ENCODE assay signal across 16 cellular contexts in genomic region chr1:21277178-21277577, GRCh38. TPM values are rescaled to one million over a fixed set of nuclear protein-coding genes. Genes with fewer than 3 reads are reported as not detected.
DNase-seq lines count a peak whose midpoint lies in the region; ATAC-seq, FAIRE-seq and TF ChIP-seq lines count a peak whose summit lies in the region.
"Had no signal": no experiment of that assay in that cellular context is flagged by ENCODE, and none has a peak within 500 bp of the region (broad histone marks: within the 10 kb centered on the region; RNA-seq: fewer than 3 reads in every experiment).

No MANE protein-coding gene starts in this region.

- H3K36me3 Mint-ChIP-seq in activated CD4-positive, alpha-beta memory T cell treated with anti-CD3 and anti-CD28 coated beads, Interleukin-2, amount 10 ng/mL, durations not matched to agents 7 days and 5 days (ENCODE audit: low read depth): peaks cover 54% of the 10 kb centered on the region

- H3K4me2 ChIP-seq in A549: peak overlapping the region; percentile 55; the same call in 1 of the 3 replicates
- no peak overlapping the region for H3K4me2 ChIP-seq in GM23248 (ENCODE audit: unreplicated experiment)

- in situ Hi-C loops in GM23248 (cut with MboI): no loop called here

- intact Hi-C loops in Right ventricle myocardium superior (cut with DNase I): no loop called here
- intact Hi-C loops in pancreas (cut with DNase I): loop anchor here in 1 of 3 donors (10.0 kb wide), 1 partner anchor 48 kb away; no protein-coding TSS in a partner anchor

- no peaks in the 10 kb centered on the region for H3K27me3 Mint-ChIP-seq in activated CD4-positive, alpha-beta memory T cell treated with anti-CD3 and anti-CD28 coated beads, Interleukin-2, amount 10 ng/mL, durations not matched to agents 7 days and 5 days

- H4K20me1 ChIP-seq in GM23248 (ENCODE audit: insufficient read depth): no peaks in the 10 kb centered on the region

- no peaks in the 10 kb centered on the region for H3K9me3 ChIP-seq in A549
- no peaks in the 10 kb centered on the region for H3K9me3 ChIP-seq in pancreas
- no peaks in the 10 kb centered on the region for H3K9me3 ChIP-seq in GM23248 (ENCODE audit: low read depth)
- H3K9me3 ChIP-seq: spleen had no signal

- TF ChIP-seq RAD21 in A549 (conservative IDR thresholded peaks at IDR 0.05 in 1 of 2, IDR thresholded peaks at IDR 0.05 in 1 of 2): no peak

- H3K9ac ChIP-seq in GM23248: no peak overlapping the region

- H3K9me2 ChIP-seq in GM23248 (ENCODE audit: insufficient read depth): no peaks in the 10 kb centered on the region

- no peak overlapping the region for H2AFZ ChIP-seq in GM23248

- CTCF ChIA-PET in A549 (lab: Yijun Ruan, JAX): interaction anchor here (0.7 to 1.9 kb wide), 4 partner anchors 9 to 82 kb away, joined by 3 to 5 read pairs (median 4); no protein-coding TSS in a partner anchor
- CTCF ChIA-PET in activated CD4-positive, alpha-beta memory T cell treated with anti-CD3 and anti-CD28 coated beads, Interleukin-2, amount 10 ng/mL, durations not matched to agents 7 days and 5 days (lab: Charles Lee): interaction anchor here (1.2 kb wide), 1 partner anchor 17 kb away, joined by 4 read pairs; no protein-coding TSS in a partner anchor

- FAIRE-seq in A549 (lab: Jason Lieb, UNC) (no peak), pancreas (lab: Jason Lieb, UNC) (no peak)

- DNase-seq in A549 (ENCODE audit: low read depth in 1 of 2, low spot score in 1 of 2): no peak
- DNase-seq in activated CD4-positive, alpha-beta memory T cell treated with anti-CD3 and anti-CD28 coated beads, Interleukin-2, amount 10 ng/mL, durations not matched to agents 7 days and 5 days: no peak
- DNase-seq in Right ventricle myocardium superior: peak; percentile 81
- DNase-seq in pancreas: peak in 2 of 6 donors; percentile 16 to 56
- DNase-seq in SKM-1 treated with dmso at 0.1 percent for 144 hours (lab: John Stamatoyannopoulos, UW; ENCODE audit: unreplicated experiment): no peak
- DNase-seq in NOMO-1 treated with dmso at 0.1 percent for 144 hours (lab: John Stamatoyannopoulos, UW; ENCODE audit: unreplicated experiment): no peak
- no peak for DNase-seq in SIG-M5 treated with dmso at 0.1 percent for 504 hours (lab: John Stamatoyannopoulos, UW; ENCODE audit: unreplicated experiment)
- DNase-seq in GM23248: no peak
- DNase-seq: activated CD8-positive, alpha-beta memory T cell treated with anti-CD3 and anti-CD28 coated beads, Interleukin-2, amount 50 U/mL, for 4 hours; AML-193; erythroblast; Kasumi-1; NCI-H2081 treated with DMSO at 0.1 percent for 48 hours; OCI-M1; spleen; T-helper 2 cell had no signal

- peaks cover 0 to 5% (median 0%) of the 10 kb centered on the region in 3 donors for H3K36me3 ChIP-seq in pancreas
- H3K36me3 ChIP-seq in GM23248 (ENCODE audit: low read depth): peaks cover 10% of the 10 kb centered on the region

- no peak overlapping the region for H3K4me3 ChIP-seq in A549
- H3K4me3 ChIP-seq in pancreas: no peak overlapping the region
- no peak overlapping the region for H3K4me3 ChIP-seq in GM23248

- H3K79me2 ChIP-seq in GM23248 (ENCODE audit: insufficient read depth): peaks cover 24% of the 10 kb centered on the region

- no peak for TF ChIP-seq EP300 in A549 (IDR thresholded peaks at IDR 0.05)

- H3K27ac Mint-ChIP-seq in activated CD4-positive, alpha-beta memory T cell treated with anti-CD3 and anti-CD28 coated beads, Interleukin-2, amount 10 ng/mL, durations not matched to agents 7 days and 5 days: peak overlapping the region; percentile 16

- no peak for TF ChIP-seq POLR2A in A549 (IDR thresholded peaks at IDR 0.05; ENCODE audit: low read length)

- 88% methylated on average over 7 of the region's 7 CpGs for WGBS in A549 (ENCODE audit: missing lambda C conversion rate)
- WGBS in pancreas, 2 donors: 34 to 36% methylated on average over 7 of the region's 7 CpGs
- 71 to 76% methylated on average over 7 of the region's 7 CpGs for WGBS in GM23248 (ENCODE audit: low coverage in 1 of 2, low lambda C conversion rate in 2 of 2, missing lambda C conversion rate in 2 of 2), 2 experiments

- H3K27me3 ChIP-seq in pancreas: no peaks in the 10 kb centered on the region
- no peaks in the 10 kb centered on the region for H3K27me3 ChIP-seq in GM23248 (replicated peaks; ENCODE audit: insufficient read depth)
- H3K27me3 ChIP-seq: spleen had no signal

- peaks cover 22% of the 10 kb centered on the region for H3F3A ChIP-seq in GM23248 (ENCODE audit: insufficient read depth)

- H3K4me1 ChIP-seq in A549: peaks cover 38% of the 10 kb centered on the region
- H3K4me1 ChIP-seq in pancreas: peaks cover 17 to 51% (median 29%) of the 10 kb centered on the region in 3 donors
- H3K4me1 ChIP-seq in GM23248 (ENCODE audit: insufficient read depth): peaks cover 20% of the 10 kb centered on the region

- TF ChIP-seq CTCF in A549 (IDR thresholded peaks at IDR 0.05) (no peak), pancreas (IDR thresholded peaks at IDR 0.05) (no peak)

- POLR2A ChIA-PET in A549 (lab: Yijun Ruan, JAX): no interaction called here
- POLR2A ChIA-PET in activated CD4-positive, alpha-beta memory T cell treated with anti-CD3 and anti-CD28 coated beads, Interleukin-2, amount 10 ng/mL, durations not matched to agents 7 days and 5 days (lab: Charles Lee): interaction anchor here (1.9 to 9.3 kb wide), 2 partner anchors 15 to 68 kb away, joined by 7 to 140 read pairs; partner anchors contain the start of gene ECE1

- no peaks in the 10 kb centered on the region for H3K9me3 Mint-ChIP-seq in activated CD4-positive, alpha-beta memory T cell treated with anti-CD3 and anti-CD28 coated beads, Interleukin-2, amount 10 ng/mL, durations not matched to agents 7 days and 5 days

- H3K4me3 Mint-ChIP-seq in activated CD4-positive, alpha-beta memory T cell treated with anti-CD3 and anti-CD28 coated beads, Interleukin-2, amount 10 ng/mL, durations not matched to agents 7 days and 5 days: no peak overlapping the region

- ATAC-seq in A549 (peak in 1 of 2 experiments; percentile 20; a peak in 1 of 6 replicates), Right ventricle myocardium superior (ENCODE audit: poor library complexity) (peak; percentile 43), pancreas (peak; percentile 15 to 55 (median 36))

- H3K27ac ChIP-seq in A549 (peak overlapping the region; percentile 68 to 74), pancreas (peak overlapping the region in 2 of 4 donors; percentile 52 to 55), GM23248 (no peak overlapping the region)

- H3K4me1 Mint-ChIP-seq in activated CD4-positive, alpha-beta memory T cell treated with anti-CD3 and anti-CD28 coated beads, Interleukin-2, amount 10 ng/mL, durations not matched to agents 7 days and 5 days: peaks cover 53% of the 10 kb centered on the region

TF ChIP-seq in A549, 52 proteins besides CTCF, POLR2A, EP300 and RAD21:
- no peak for TF ChIP-seq RARB (CRISPR knock-in tag; IDR thresholded peaks at IDR 0.05)
- TF ChIP-seq HDAC2 (IDR thresholded peaks at IDR 0.05): no peak
- no peak for TF ChIP-seq PBX3 (IDR thresholded peaks at IDR 0.05)
- TF ChIP-seq FOSL2 (IDR thresholded peaks at IDR 0.05): no peak
- no peak for TF ChIP-seq FOSL2 (CRISPR knock-in tag; IDR thresholded peaks at IDR 0.05)
- no peak for TF ChIP-seq HEYL (CRISPR knock-in tag; IDR thresholded peaks at IDR 0.05)
- TF ChIP-seq RNF2 (IDR thresholded peaks at IDR 0.05; ENCODE audit: borderline replicate concordance, low read depth): no peak
- TF ChIP-seq ATOH8 (CRISPR knock-in tag; IDR thresholded peaks at IDR 0.05; ENCODE audit: low read depth): no peak
- TF ChIP-seq ZSCAN20 (CRISPR knock-in tag; IDR thresholded peaks at IDR 0.05): no peak
- TF ChIP-seq BHLHE40 (IDR thresholded peaks at IDR 0.05; ENCODE audit: low read depth, low read length): no peak
- no peak for TF ChIP-seq E2F6 (IDR thresholded peaks at IDR 0.05; ENCODE audit: borderline replicate concordance, low read depth)
- no peak for TF ChIP-seq RCOR1 (IDR thresholded peaks at IDR 0.05; ENCODE audit: low read depth, low read length)

RNA-seq across cellular contexts. Expression of gene ECE1, which starts 13.1 kb away (rescaled TPM):
- polyA plus RNA-seq in A549 (2011; rRNA removed) (81.8 and 86.4 TPM in 2 replicates), A549 (2017; fragmentation: RNase III; extraction: RNeasy Plus Mini Kit Qiagen cat#74134 plus additional on column Dnase treatment) (40.5 to 53.2 TPM (median 45.7 TPM) in 3 replicates), pancreas (10 to 100 TPM; 38.1 to 59.8 TPM), GM23248 (2016; fragmentation: Nextera tagmentation; extraction: Ambion mirVana) (82.3 and 84.2 TPM in 2 replicates)
- polyA plus RNA-seq in A549 (2012; cell fraction: cytosol; rRNA removed): 32.0 and 38.7 TPM in 2 replicates
- polyA plus RNA-seq in A549 (2012; cell fraction: nucleus; rRNA removed): 55.8 and 74.0 TPM in 2 replicates
- 48.6 and 51.8 TPM in 2 replicates for polyA minus RNA-seq in A549 (2011; rRNA and poly(A)+ RNA removed)
- total RNA-seq in activated CD4-positive, alpha-beta memory T cell treated with anti-CD3 and anti-CD28 coated beads, Interleukin-2, amount 10 ng/mL, durations not matched to agents 7 days and 5 days: 10 to 100 TPM; 85.3 to 87.9 TPM
- total RNA-seq in Right ventricle myocardium superior (45.3 TPM), pancreas (100 to 1,000 TPM in 2 of 6 donors, 10 to 100 TPM in 4; 68.4 to 141 (median 89.1) TPM)
- total RNA-seq in GM23248 (2014; rRNA removed; shearing (Covaris generic)): 100 and 124 TPM in 2 replicates
